ENCODE assay signal across 8 cellular contexts in the genomic region with DNA sequence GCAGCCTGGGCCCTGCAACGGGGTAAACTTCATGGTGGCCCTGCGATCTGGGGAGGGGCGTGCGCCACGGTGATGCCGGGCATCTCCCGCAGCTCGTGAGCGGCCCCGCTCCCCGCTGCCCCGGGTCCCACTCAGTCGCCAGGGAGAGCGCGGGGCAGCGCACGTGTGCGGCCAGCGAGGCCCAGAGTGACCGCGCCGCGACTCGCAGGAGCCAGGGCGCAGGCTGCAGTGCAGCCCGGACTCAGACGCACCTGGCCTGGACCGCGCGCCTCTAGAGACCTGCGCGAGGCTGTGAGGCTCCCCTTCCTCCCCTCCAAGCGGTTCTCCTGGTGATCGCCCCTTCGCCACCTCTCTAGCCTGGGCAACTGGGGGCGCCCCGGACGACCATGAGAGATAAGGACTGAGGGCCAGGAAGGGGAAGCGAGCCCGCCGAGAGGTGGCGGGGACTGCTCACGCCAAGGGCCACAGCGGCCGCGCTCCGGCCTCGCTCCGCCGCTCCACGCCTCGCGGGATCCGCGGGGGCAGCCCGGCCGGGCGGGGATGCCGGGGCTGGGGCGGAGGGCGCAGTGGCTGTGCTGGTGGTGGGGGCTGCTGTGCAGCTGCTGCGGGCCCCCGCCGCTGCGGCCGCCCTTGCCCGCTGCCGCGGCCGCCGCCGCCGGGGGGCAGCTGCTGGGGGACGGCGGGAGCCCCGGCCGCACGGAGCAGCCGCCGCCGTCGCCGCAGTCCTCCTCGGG. TPM values are rescaled to one million over a fixed set of nuclear protein-coding genes. Genes with fewer than 3 reads are reported as not detected.
A peak's percentile ranks its signal among the peaks of the same experiment; 100 is the strongest.
DNase-seq lines count a peak whose midpoint lies in the region; ATAC-seq and TF ChIP-seq lines count a peak whose summit lies in the region.

No MANE protein-coding gene starts in this region.

- no peak overlapping the region for H3K9ac ChIP-seq in IMR-90 (ENCODE audit: low read depth, low read length)

- ATAC-seq in GM19023 (IDR thresholded peaks at IDR 0.05; ENCODE audit: unreplicated experiment) = peak; percentile 26
- ATAC-seq in IMR-90 (ENCODE audit: low read depth) = peak; percentile 2; the same call in 1 of the 2 replicates
- ATAC-seq in HG02938 (IDR thresholded peaks at IDR 0.05; ENCODE audit: unreplicated experiment) = no peak

- H3K23ac ChIP-seq in IMR-90 (ENCODE audit: low read depth, low read length) = no peak overlapping the region

- H3K9me1 ChIP-seq in IMR-90 (ENCODE audit: insufficient read depth, low read length) = peaks cover 4% of the 10 kb centered on the region

- POLR2A ChIA-PET in BJ (lab: Charles Lee) = no interaction called here
- POLR2A ChIA-PET in IMR-90 (lab: Charles Lee; ENCODE audit: unreplicated experiment) = no interaction called here

- no peak for DNase-seq in BJ (ENCODE audit: low read depth)
- DNase-seq in IMR-90 = no peak
- no peak for DNase-seq in astrocyte of the spinal cord (ENCODE audit: low read depth, low spot score)
- DNase-seq in left kidney (ENCODE audit: low read depth, low spot score) = peak; percentile 68
- peak; percentile 24 for DNase-seq in thyroid gland
- DNase-seq in hippocampal formation (lab: John Stamatoyannopoulos, UW) = no peak

- no peak overlapping the region for H2BK15ac ChIP-seq in IMR-90 (ENCODE audit: low read depth, low read length)

- no peak overlapping the region for H4K91ac ChIP-seq in IMR-90 (ENCODE audit: insufficient read depth, low read depth, low read length)

- H2AFZ ChIP-seq in IMR-90 (replicated peaks; ENCODE audit: low read length, poor library complexity) = peak overlapping the region; percentile 81

- H3K4me2 ChIP-seq in IMR-90 (ENCODE audit: low read depth, low read length) = peak overlapping the region; percentile 98

- TF ChIP-seq RAD21 in IMR-90 (IDR thresholded peaks at IDR 0.05; ENCODE audit: low read length) = no peak

- no peak overlapping the region for H3K18ac ChIP-seq in IMR-90 (ENCODE audit: low read depth, low read length)

- H3K27ac ChIP-seq in IMR-90 (ENCODE audit: insufficient read depth, low read length) = no peak overlapping the region; the same call in 1 of the 2 replicates
- no peak overlapping the region for H3K27ac ChIP-seq in thyroid gland

- TF ChIP-seq POLR2A in IMR-90 (IDR thresholded peaks at IDR 0.05; ENCODE audit: low read depth, low read length) (no peak), thyroid gland (IDR thresholded peaks at IDR 0.05) (no peak)

- H2AK9ac ChIP-seq in IMR-90 (replicated peaks; ENCODE audit: low read depth, low read length, poor library complexity) = no peak overlapping the region

- intact Hi-C loops in IMR-90 (cut with micrococcal nuclease) = no loop called here
- intact Hi-C loops in thyroid gland (cut with DNase I) = loop anchor here (5.0 kb wide), 1 partner anchor 181 kb away; no protein-coding TSS in a partner anchor

- no peaks in the 10 kb centered on the region for H3K79me1 ChIP-seq in IMR-90 (ENCODE audit: low read depth in 1 of 2, low read length in 2 of 2)

- H3K4me3 ChIP-seq in BJ (ENCODE audit: low read depth, low read length) (peak overlapping the region; percentile 53), IMR-90 (ENCODE audit: insufficient read depth, low read depth, low read length) (peak overlapping the region; percentile 60), astrocyte of the spinal cord (ENCODE audit: low read depth, low read length) (peak overlapping the region; percentile 41), thyroid gland (replicated peaks in 1 of 3) (peak overlapping the region; percentile 26 to 52 (median 29))

- H2BK20ac ChIP-seq in IMR-90 (ENCODE audit: low read depth, low read length) = no peak overlapping the region

- peaks cover 19% of the 10 kb centered on the region for H3K27me3 ChIP-seq in BJ (ENCODE audit: control insufficient read depth, insufficient read depth, low read length)
- peaks cover 45% of the 10 kb centered on the region for H3K27me3 ChIP-seq in IMR-90 (ENCODE audit: control insufficient read depth, insufficient read depth, low read length)
- H3K27me3 ChIP-seq in thyroid gland = peaks cover 34% of the 10 kb centered on the region

- no peak overlapping the region for H2BK5ac ChIP-seq in IMR-90 (ENCODE audit: low read depth, low read length, poor library complexity, severe bottlenecking)

- in situ Hi-C loops in IMR-90 (cut with MboI; ENCODE audit: low sequenced_read_pairs) = loop anchor here (10.0 kb wide), 1 partner anchor 168 kb away; no protein-coding TSS in a partner anchor
- in situ Hi-C loops in astrocyte of the spinal cord (cut with HindIII; ENCODE audit: low sequenced_read_pairs) = no loop called here

- WGBS in IMR-90 (ENCODE audit: extremely low coverage in 2 of 2, insufficient read length in 1 of 2), 2 experiments = 1% methylated on average over 29 of the region's 84 CpGs; no CpG with 5 or more reads in 1 of the 2 experiments
- WGBS in thyroid gland, 2 donors = 0% methylated on average over 3 of the region's 84 CpGs; no CpG with 5 or more reads in 1 of the 2 donors

- no peak for TF ChIP-seq CTCF in BJ (IDR thresholded peaks at IDR 0.05; ENCODE audit: insufficient read depth, low read depth, low read length)
- no peak for TF ChIP-seq CTCF in IMR-90 (conservative IDR thresholded peaks at IDR 0.05; ENCODE audit: low read depth, low read length)
- no peak for TF ChIP-seq CTCF in astrocyte of the spinal cord (IDR thresholded peaks at IDR 0.05; ENCODE audit: low read depth, low read length)
- no peak for TF ChIP-seq CTCF in thyroid gland (IDR thresholded peaks at IDR 0.05)

- peaks cover 5% of the 10 kb centered on the region for H3K4me1 ChIP-seq in IMR-90 (ENCODE audit: control insufficient read depth, insufficient read depth, low read length)
- H3K4me1 ChIP-seq in thyroid gland = peaks cover 12 to 30% of the 10 kb centered on the region in 2 donors

- no peaks in the 10 kb centered on the region for H4K20me1 ChIP-seq in IMR-90 (ENCODE audit: insufficient read depth, low read length)

- H3K9me3 ChIP-seq in IMR-90 (ENCODE audit: control insufficient read depth, insufficient read depth, low read length) (no peaks in the 10 kb centered on the region), thyroid gland (no peaks in the 10 kb centered on the region)

- H3K36me3 ChIP-seq in BJ (ENCODE audit: control insufficient read depth, insufficient read depth, low read length) (no peaks in the 10 kb centered on the region), IMR-90 (ENCODE audit: control insufficient read depth, insufficient read depth, low read length) (no peaks in the 10 kb centered on the region), thyroid gland (no peaks in the 10 kb centered on the region)

- H4K5ac ChIP-seq in IMR-90 (ENCODE audit: low read depth, low read length) = no peak overlapping the region

- H3K14ac ChIP-seq in IMR-90 (replicated peaks; ENCODE audit: low read depth, low read length) = no peak overlapping the region

- no peak overlapping the region for H4K8ac ChIP-seq in IMR-90 (ENCODE audit: low read depth in 2 of 2, low read length in 2 of 2)

- H3K56ac ChIP-seq in IMR-90 (ENCODE audit: extremely low read depth, insufficient read depth, low read length) = no peak overlapping the region

- CTCF ChIA-PET in BJ (lab: Yijun Ruan, JAX) (interaction anchor here (1.1 to 5.4 kb wide), 3 partner anchors 8 to 275 kb away, joined by 3 to 38 read pairs (median 4); no protein-coding TSS in a partner anchor), IMR-90 (lab: Yijun Ruan, JAX) (no interaction called here)

- H2BK120ac ChIP-seq in IMR-90 (ENCODE audit: low read depth, low read length) = no peak overlapping the region

- H3K4ac ChIP-seq in IMR-90 (ENCODE audit: low read depth, low read length) = no peak overlapping the region

- BruUV-seq in IMR-90 (replicated peaks; lab: Mats Ljungman, UMichigan) = no TSS peak

- H2AK5ac ChIP-seq in IMR-90 (ENCODE audit: low read depth, low read length) = no peak overlapping the region; the same call in 1 of the 2 replicates

- dilution Hi-C loops in IMR-90 (cut with HindIII; ENCODE audit: low sequenced_read_pairs, unreplicated experiment) = no loop called here

TF ChIP-seq in IMR-90, 13 proteins besides CTCF, POLR2A, EP300 and RAD21 (continues in another document):
- TF ChIP-seq RCOR1 (IDR thresholded peaks at IDR 0.05; ENCODE audit: insufficient replicate concordance, low read length) (no peak), NFE2L2 (IDR thresholded peaks at IDR 0.05; ENCODE audit: low read depth, low read length) (no peak), ELK1 (IDR thresholded peaks at IDR 0.05; ENCODE audit: borderline replicate concordance, low read depth, low read length) (no peak), MAZ (IDR thresholded peaks at IDR 0.05; ENCODE audit: borderline replicate concordance, low read depth, low read length) (no peak), USF2 (IDR thresholded peaks at IDR 0.05; ENCODE audit: low read depth, low read length) (no peak), BHLHE40 (IDR thresholded peaks at IDR 0.05; ENCODE audit: low read depth, low read length) (no peak), CHD1 (IDR thresholded peaks at IDR 0.05; ENCODE audit: low read depth, low read length) (no peak), SMC3 (IDR thresholded peaks at IDR 0.05; ENCODE audit: low read depth, low read length) (no peak), MAFK (IDR thresholded peaks at IDR 0.05; ENCODE audit: low read depth, low read length) (no peak), RFX5 (IDR thresholded peaks at IDR 0.05; ENCODE audit: low read depth, low read length) (no peak), CEBPB (IDR thresholded peaks at IDR 0.05; ENCODE audit: low read depth, low read length) (no peak)

RNA-seq across cellular contexts. Expression of gene BMP6, which starts 0.7 kb away (rescaled TPM):
- polyA plus RNA-seq in BJ (2011; rRNA removed) = 0.06 and 0.10 TPM in 2 replicates
- polyA minus RNA-seq in BJ (2011; rRNA and poly(A)+ RNA removed) = 0.10 and 0.14 TPM in 2 replicates
- total RNA-seq in IMR-90 (2012; rRNA removed) = 0.18 and 0.28 TPM in 2 replicates
- polyA plus RNA-seq in IMR-90 (2012; rRNA removed) = 0.19 TPM in 2 replicates
- polyA plus RNA-seq in IMR-90 (2012; cell fraction: cytosol; rRNA removed) = 0.14 and 0.20 TPM in 2 replicates
- polyA plus RNA-seq in IMR-90 (2012; cell fraction: nucleus; rRNA removed; ENCODE audit: low replicate concordance) = 0.07 and 0.17 TPM in 2 replicates
- 1 to 10 TPM in 3 of 4 donors, under 1 TPM in 1; 0.78 to 3.1 (median 1.9) TPM for total RNA-seq in thyroid gland

Comparison
In these comparisons a context has a peak if more than half of its experiments do, and no peak if none do; other contexts are left out.
1. DNase-seq: peak in left kidney (single experiment) and thyroid gland (2 of 2); none in BJ (single experiment), IMR-90 (single experiment), astrocyte of the spinal cord (single experiment) and hippocampal formation (0 of 2).
2. Peak in every context shown above with its lines, with median percentiles within 50 percentile points of each other: H3K4me3 ChIP-seq.